ENCODE assay signal across 1 cellular context in the genomic region with DNA sequence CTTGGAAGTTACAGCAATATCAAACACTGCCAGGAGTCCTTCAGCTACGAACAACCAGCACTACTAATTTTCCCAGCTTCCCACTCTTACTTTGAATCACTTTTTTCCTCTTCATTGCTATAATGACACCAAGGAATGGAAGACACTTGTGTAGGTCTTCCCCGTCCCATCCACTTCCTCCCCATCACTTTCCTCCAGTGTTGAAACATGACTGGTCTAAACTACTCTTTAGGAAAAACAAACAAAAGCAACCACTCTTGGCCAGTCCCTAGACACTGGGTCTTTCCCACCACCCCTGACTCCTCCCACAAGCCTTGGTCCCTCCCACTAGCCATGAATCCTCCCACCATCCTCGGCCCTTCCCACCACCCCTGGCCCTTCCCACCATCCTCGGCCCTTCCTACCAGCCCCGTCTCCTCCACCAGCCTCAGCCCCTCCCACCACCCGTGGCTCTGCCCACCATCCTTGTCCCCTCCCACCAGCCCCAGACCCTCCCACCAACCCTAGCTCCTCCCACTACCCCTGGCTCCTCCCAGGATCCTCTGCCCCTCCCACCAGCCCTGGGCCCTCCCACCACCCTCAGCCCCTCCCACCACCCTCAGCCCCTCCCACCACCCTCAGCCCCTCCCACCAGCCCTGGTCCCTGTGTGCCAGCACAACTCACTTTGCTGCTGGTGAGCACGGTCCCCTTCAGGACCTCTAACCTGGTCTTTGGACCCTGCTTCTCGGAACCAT.
TF ChIP-seq lines count a peak whose summit lies in the region.

No MANE protein-coding gene starts in this region.

TF ChIP-seq in WTC11, 78 proteins besides CTCF, POLR2A, EP300 and RAD21 (continued from another document):
- no peak for TF ChIP-seq ZNF219 (CRISPR knock-in tag; IDR thresholded peaks at IDR 0.05; ENCODE audit: borderline replicate concordance)
- TF ChIP-seq, protein P1, sequence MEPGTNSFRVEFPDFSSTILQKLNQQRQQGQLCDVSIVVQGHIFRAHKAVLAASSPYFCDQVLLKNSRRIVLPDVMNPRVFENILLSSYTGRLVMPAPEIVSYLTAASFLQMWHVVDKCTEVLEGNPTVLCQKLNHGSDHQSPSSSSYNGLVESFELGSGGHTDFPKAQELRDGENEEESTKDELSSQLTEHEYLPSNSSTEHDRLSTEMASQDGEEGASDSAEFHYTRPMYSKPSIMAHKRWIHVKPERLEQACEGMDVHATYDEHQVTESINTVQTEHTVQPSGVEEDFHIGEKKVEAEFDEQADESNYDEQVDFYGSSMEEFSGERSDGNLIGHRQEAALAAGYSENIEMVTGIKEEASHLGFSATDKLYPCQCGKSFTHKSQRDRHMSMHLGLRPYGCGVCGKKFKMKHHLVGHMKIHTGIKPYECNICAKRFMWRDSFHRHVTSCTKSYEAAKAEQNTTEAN (CRISPR knock-in tag; IDR thresholded peaks at IDR 0.05) = no peak
- no peak for TF ChIP-seq NR2C2 (CRISPR knock-in tag; IDR thresholded peaks at IDR 0.05)
- TF ChIP-seq, protein P2, sequence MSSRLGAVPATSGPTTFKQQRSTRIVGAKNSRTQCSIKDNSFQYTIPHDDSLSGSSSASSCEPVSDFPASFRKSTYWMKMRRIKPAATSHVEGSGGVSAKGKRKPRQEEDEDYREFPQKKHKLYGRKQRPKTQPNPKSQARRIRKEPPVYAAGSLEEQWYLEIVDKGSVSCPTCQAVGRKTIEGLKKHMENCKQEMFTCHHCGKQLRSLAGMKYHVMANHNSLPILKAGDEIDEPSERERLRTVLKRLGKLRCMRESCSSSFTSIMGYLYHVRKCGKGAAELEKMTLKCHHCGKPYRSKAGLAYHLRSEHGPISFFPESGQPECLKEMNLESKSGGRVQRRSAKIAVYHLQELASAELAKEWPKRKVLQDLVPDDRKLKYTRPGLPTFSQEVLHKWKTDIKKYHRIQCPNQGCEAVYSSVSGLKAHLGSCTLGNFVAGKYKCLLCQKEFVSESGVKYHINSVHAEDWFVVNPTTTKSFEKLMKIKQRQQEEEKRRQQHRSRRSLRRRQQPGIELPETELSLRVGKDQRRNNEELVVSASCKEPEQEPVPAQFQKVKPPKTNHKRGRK (CRISPR knock-in tag; IDR thresholded peaks at IDR 0.05; ENCODE audit: borderline replicate concordance) = no peak
- no peak for TF ChIP-seq SP1 (CRISPR knock-in tag; conservative IDR thresholded peaks at IDR 0.05)
- no peak for TF ChIP-seq ETV6 (CRISPR knock-in tag; IDR thresholded peaks at IDR 0.05)
